8 cellular contexts compared by ENCODE assay signal in the genomic region with DNA sequence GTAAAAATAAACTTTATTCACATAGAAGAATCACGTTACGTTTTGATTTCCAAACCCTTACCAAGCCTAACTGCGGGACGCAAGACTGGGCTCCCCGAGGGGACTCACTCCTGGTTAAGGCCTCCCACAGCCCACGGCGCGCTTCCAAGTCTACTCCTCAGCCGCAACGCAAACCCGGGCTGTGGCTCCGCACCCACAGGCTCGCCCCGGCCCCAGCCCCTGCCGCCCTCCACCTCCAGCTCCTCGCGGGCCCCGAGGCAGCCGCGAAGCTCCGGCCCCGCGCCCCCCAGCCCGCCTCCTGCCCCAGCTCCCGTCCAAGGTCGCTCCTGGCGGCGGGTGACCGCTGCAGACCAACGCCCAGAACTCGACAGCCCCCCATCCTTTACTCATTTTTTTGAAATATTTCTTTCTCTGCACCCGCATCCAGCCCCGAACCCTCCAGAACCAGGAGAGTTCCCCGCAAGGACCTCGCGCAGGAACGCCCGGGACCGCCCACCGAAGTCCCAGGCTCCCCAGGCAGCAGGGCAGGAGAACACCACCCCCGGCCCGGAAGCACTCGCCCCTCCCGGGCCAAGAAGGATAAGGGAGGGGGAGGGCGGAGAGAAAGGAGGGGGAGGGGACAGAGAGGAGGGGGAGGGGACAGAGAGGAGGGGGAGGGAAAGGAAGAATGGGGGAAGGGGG. TPM values are rescaled to one million over a fixed set of nuclear protein-coding genes. Genes with fewer than 3 reads are reported as not detected.
DNase-seq lines count a peak whose midpoint lies in the region; ATAC-seq and TF ChIP-seq lines count a peak whose summit lies in the region.

No MANE protein-coding gene starts in this region.

- POLR2A ChIA-PET in activated naive CD8-positive, alpha-beta T cell treated with anti-CD3 and anti-CD28 coated beads, Interleukin-2, amount 10 ng/mL, durations not matched to agents 7 days and 5 days (lab: Charles Lee), result interaction anchor here (0.6 to 4.0 kb wide), 10 partner anchors 8 to 246 kb away, joined by 3 to 50 read pairs (median 6); partner anchors contain the start of gene TMEM11

- TF ChIP-seq CTCF in parathyroid adenoma (IDR thresholded peaks at IDR 0.05), result no peak
- TF ChIP-seq CTCF in upper lobe of left lung (IDR thresholded peaks at IDR 0.05), result no peak

- H3K9me3 ChIP-seq in parathyroid adenoma (ENCODE audit: control insufficient read depth, low read length) (no peaks in the 10 kb centered on the region), upper lobe of left lung (no peaks in the 10 kb centered on the region)

- H3K27ac ChIP-seq in parathyroid adenoma (peak overlapping the region; percentile 99), upper lobe of left lung (peak overlapping the region; percentile 99 to 100 (median 100))

- 0 to 1% methylated on average over 24 to 39 of the region's 45 CpGs for WGBS in upper lobe of left lung, 2 donors

- peak overlapping the region; percentile 97 for H3K9ac ChIP-seq in parathyroid adenoma

- H3K36me3 Mint-ChIP-seq in activated naive CD8-positive, alpha-beta T cell treated with anti-CD3 and anti-CD28 coated beads, Interleukin-2, amount 10 ng/mL, durations not matched to agents 7 days and 5 days, result peaks cover 10% of the 10 kb centered on the region

- TF ChIP-seq EP300 in upper lobe of left lung (IDR thresholded peaks at IDR 0.05), result peak in 1 of 4 donors; percentile 52

- no peaks in the 10 kb centered on the region for H3K27me3 Mint-ChIP-seq in activated naive CD8-positive, alpha-beta T cell treated with anti-CD3 and anti-CD28 coated beads, Interleukin-2, amount 10 ng/mL, durations not matched to agents 7 days and 5 days

- peaks cover 30% of the 10 kb centered on the region for H3K4me1 Mint-ChIP-seq in activated naive CD8-positive, alpha-beta T cell treated with anti-CD3 and anti-CD28 coated beads, Interleukin-2, amount 10 ng/mL, durations not matched to agents 7 days and 5 days

- peaks cover 8% of the 10 kb centered on the region for H3K4me1 ChIP-seq in parathyroid adenoma
- H3K4me1 ChIP-seq in upper lobe of left lung, result peaks cover 41 to 56% (median 51%) of the 10 kb centered on the region in 4 donors

- DNase-seq in Kasumi-1 (lab: John Stamatoyannopoulos, UW) (peak; percentile 25 to 28), SKM-1 treated with dmso at 0.1 percent for 144 hours (lab: John Stamatoyannopoulos, UW; ENCODE audit: unreplicated experiment) (peak; percentile 71), cardiac septum (ENCODE audit: low spot score) (peak; percentile 92), upper lobe of left lung (peak; percentile 90 to 91)
- peak; percentile 72 for DNase-seq in activated naive CD8-positive, alpha-beta T cell treated with anti-CD3 and anti-CD28 coated beads, Interleukin-2, amount 10 ng/mL, durations not matched to agents 7 days and 5 days

- no peak for TF ChIP-seq POLR2A in upper lobe of left lung (IDR thresholded peaks at IDR 0.05)

- peaks cover 39% of the 10 kb centered on the region for H3K79me2 ChIP-seq in parathyroid adenoma

- H3K36me3 ChIP-seq in parathyroid adenoma (ENCODE audit: control insufficient read depth, insufficient read depth, low read length), result no peaks in the 10 kb centered on the region
- H3K36me3 ChIP-seq in upper lobe of left lung, result peaks cover 0 to 3% (median 0%) of the 10 kb centered on the region in 4 donors

- H3K27me3 ChIP-seq in parathyroid adenoma (ENCODE audit: control insufficient read depth, insufficient read depth, low read length) (no peaks in the 10 kb centered on the region), upper lobe of left lung (no peaks in the 10 kb centered on the region)

- H2AFZ ChIP-seq in parathyroid adenoma, result peak overlapping the region; percentile 29

- peak overlapping the region; percentile 96 for H3K27ac Mint-ChIP-seq in activated naive CD8-positive, alpha-beta T cell treated with anti-CD3 and anti-CD28 coated beads, Interleukin-2, amount 10 ng/mL, durations not matched to agents 7 days and 5 days

- H3K9me3 Mint-ChIP-seq in activated naive CD8-positive, alpha-beta T cell treated with anti-CD3 and anti-CD28 coated beads, Interleukin-2, amount 10 ng/mL, durations not matched to agents 7 days and 5 days, result no peaks in the 10 kb centered on the region

- ATAC-seq in activated naive CD8-positive, alpha-beta T cell treated with anti-CD3 and anti-CD28 coated beads, Interleukin-2, amount 10 ng/mL, durations not matched to agents 7 days and 5 days (ENCODE audit: low read depth), result peak; percentile 8
- ATAC-seq in upper lobe of left lung (ENCODE audit: low FRiP score in 2 of 2) (peak; percentile 77 to 78), HG03457 (IDR thresholded peaks at IDR 0.05; ENCODE audit: unreplicated experiment) (no peak)

- H3K4me3 ChIP-seq in GM08714 (ENCODE audit: low read length) (peak overlapping the region; percentile 96), parathyroid adenoma (ENCODE audit: low read depth, low read length) (peak overlapping the region; percentile 87), upper lobe of left lung (peak overlapping the region; percentile 61 to 98 (median 98))

- intact Hi-C loops in cardiac septum (cut with DNase I), result loop anchor here (2.0 to 5.0 kb wide), 5 partner anchors 45 to 245 kb away; partner anchors contain the start of gene TMEM11

- peak overlapping the region; percentile 79 for H3K4me2 ChIP-seq in parathyroid adenoma (ENCODE audit: low read length)

- peak overlapping the region; percentile 99 for H3K4me3 Mint-ChIP-seq in activated naive CD8-positive, alpha-beta T cell treated with anti-CD3 and anti-CD28 coated beads, Interleukin-2, amount 10 ng/mL, durations not matched to agents 7 days and 5 days

RNA-seq across cellular contexts. Expression of gene USP22, which starts 0.9 kb away (rescaled TPM):
- 100 to 1,000 TPM; 138 to 146 TPM for total RNA-seq in activated naive CD8-positive, alpha-beta T cell treated with anti-CD3 and anti-CD28 coated beads, Interleukin-2, amount 10 ng/mL, durations not matched to agents 7 days and 5 days
- total RNA-seq in cardiac septum (200 TPM), upper lobe of left lung (100 to 1,000 TPM; 134 to 302 (median 177) TPM)

Comparison
In these comparisons a context has a peak if more than half of its experiments do, and no peak if none do; other contexts are left out.
1. DNase-seq: peak in every context shown above with its lines; median percentile 92 in cardiac septum; 90 in upper lobe of left lung; 72 in activated naive CD8-positive, alpha-beta T cell treated with anti-CD3 and anti-CD28 coated beads, Interleukin-2, amount 10 ng/mL, durations not matched to agents 7 days and 5 days; 71 in SKM-1 treated with dmso at 0.1 percent for 144 hours; 26 in Kasumi-1.